In genomic region chr5:125717209-125717608, GRCh38 we compare ENCODE assay signal across 15 cellular contexts.
A peak's percentile ranks its signal among the peaks of the same experiment; 100 is the strongest.
DNase-seq lines count a peak whose midpoint lies in the region; ATAC-seq and TF ChIP-seq lines count a peak whose summit lies in the region.
"Had no signal": no experiment of that assay in that cellular context is flagged by ENCODE, and none has a peak within 500 bp of the region (broad histone marks: within the 10 kb centered on the region; RNA-seq: fewer than 3 reads in every experiment).

No MANE protein-coding gene starts in this region.

- DNase-seq in AG09309 (ENCODE audit: low read depth), result peak; percentile 4
- DNase-seq in HT1080 (ENCODE audit: low read depth), result peak; percentile 94
- DNase-seq in cardiac fibroblast (ENCODE audit: low read depth in 2 of 2), result peak; percentile 40 to 43
- DNase-seq in left lung, result no peak
- no peak for DNase-seq in activated naive CD4-positive, alpha-beta T cell treated with Interleukin-2 at 50 U/mL for 16 hours
- no peak for DNase-seq in HuH-7 (ENCODE audit: low spot score)
- no peak for DNase-seq in NCI-H446 treated with DMSO at 0.1 percent for 48 hours (lab: John Stamatoyannopoulos, UW)
- no peak for DNase-seq in Kasumi-1 (lab: John Stamatoyannopoulos, UW)
- DNase-seq: BE2C, dermis blood vessel endothelial cell, GDM1, glutamatergic neuron, lower lobe of right lung, RPMI8226 had no signal

- no peak overlapping the region for H3K4me3 ChIP-seq in AG09309 (ENCODE audit: control insufficient read depth, low read depth, low read length)
- H3K4me3 ChIP-seq in cardiac fibroblast (replicated peaks in 1 of 2; ENCODE audit: low read depth in 2 of 2, low read length in 2 of 2), result no peak overlapping the region
- no peak overlapping the region for H3K4me3 ChIP-seq in left lung
- H3K4me3 ChIP-seq: lower lobe of right lung had no signal

- H3K9me3 ChIP-seq in left lung, result no peaks in the 10 kb centered on the region
- H3K9me3 ChIP-seq: BE2C, lower lobe of right lung had no signal

- no peaks in the 10 kb centered on the region for H3K36me3 ChIP-seq in left lung
- H3K36me3 ChIP-seq: BE2C, lower lobe of right lung had no signal

- intact Hi-C loops in left lung (cut with DNase I), result no loop called here

- TF ChIP-seq CTCF in AG09309 (IDR thresholded peaks at IDR 0.05; ENCODE audit: control insufficient read depth, insufficient read depth, low read depth, low read length, missing control alignments) (no peak), cardiac fibroblast (IDR thresholded peaks at IDR 0.05; ENCODE audit: low read depth, low read length) (no peak), left lung (IDR thresholded peaks at IDR 0.05) (no peak)

- no peaks in the 10 kb centered on the region for H3K27me3 ChIP-seq in left lung
- H3K27me3 ChIP-seq: BE2C had no signal

- H3K4me1 ChIP-seq in left lung, result no peaks in the 10 kb centered on the region
- H3K4me1 ChIP-seq: BE2C, lower lobe of right lung had no signal

- ATAC-seq in left lung, result peak; percentile 74
- ATAC-seq: activated naive CD4-positive, alpha-beta T cell treated with anti-CD3 and anti-CD28 coated beads, Interleukin-2, amount 50 U/mL, for 72 hours; lower lobe of right lung had no signal

- no peak overlapping the region for H3K27ac ChIP-seq in left lung
- H3K27ac ChIP-seq: lower lobe of right lung had no signal

Comparison
In these comparisons a context has a peak if more than half of its experiments do, and no peak if none do; other contexts are left out.
1. DNase-seq: peak in AG09309 (single experiment), HT1080 (single experiment) and cardiac fibroblast (2 of 2); none in left lung (0 of 2), activated naive CD4-positive, alpha-beta T cell treated with Interleukin-2 at 50 U/mL for 16 hours (single experiment), HuH-7 (single experiment), NCI-H446 treated with DMSO at 0.1 percent for 48 hours (single experiment) and Kasumi-1 (0 of 2).